ENCODE assay signal across 8 cellular contexts in the genomic region with DNA sequence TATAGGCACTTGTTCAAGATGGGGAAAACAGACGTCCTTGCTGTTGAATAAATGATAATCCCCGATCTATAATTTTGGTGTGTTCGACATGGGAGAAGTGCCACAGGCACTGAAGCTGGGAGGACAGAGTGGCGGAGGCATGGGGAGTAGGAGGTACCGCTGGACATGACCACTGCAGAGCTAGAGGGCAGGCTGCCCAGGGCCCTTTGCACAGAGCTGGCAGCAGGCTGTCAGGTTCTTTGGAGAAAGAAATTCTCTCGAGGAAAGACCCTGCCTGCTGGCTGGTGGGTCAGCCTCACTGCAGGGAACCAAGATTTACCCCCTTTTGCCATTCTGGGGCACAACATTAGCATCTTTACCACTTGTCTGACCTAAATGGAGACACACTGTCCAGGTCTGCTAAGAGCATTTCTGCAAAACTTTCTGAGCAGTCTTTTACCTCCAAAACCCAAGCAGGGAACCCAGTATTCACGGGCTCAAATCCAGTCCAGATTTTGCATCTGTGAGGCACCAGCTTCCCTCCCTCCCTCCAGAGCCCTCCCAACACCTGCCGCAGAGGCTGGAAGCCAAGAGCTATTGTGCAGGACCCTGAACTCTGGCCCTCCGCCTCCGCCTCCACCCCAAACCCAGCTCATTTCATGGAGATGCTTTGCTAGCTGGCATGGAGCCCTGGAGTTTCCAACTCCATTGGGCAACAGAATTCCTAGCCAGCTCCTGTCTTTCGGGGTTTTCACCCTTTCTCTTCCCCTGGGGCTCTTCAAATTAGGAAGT.
DNase-seq lines count a peak whose midpoint lies in the region; ATAC-seq and TF ChIP-seq lines count a peak whose summit lies in the region.
"Had no signal": no experiment of that assay in that cellular context is flagged by ENCODE, and none has a peak within 500 bp of the region (broad histone marks: within the 10 kb centered on the region; RNA-seq: fewer than 3 reads in every experiment).

No MANE protein-coding gene starts in this region.

- no peak overlapping the region for H3K4me2 ChIP-seq in SK-N-SH

- no peaks in the 10 kb centered on the region for H3K9me2 ChIP-seq in SK-N-SH

- intact Hi-C loops in right cardiac atrium (cut with DNase I), result loop anchor here in 1 of 4 donors (5.0 to 10.0 kb wide), 2 partner anchors 63 to 140 kb away; partner anchors contain the start of gene PLXNA2

- TF ChIP-seq EP300 in SK-N-SH (IDR thresholded peaks at IDR 0.05; ENCODE audit: borderline replicate concordance in 1 of 2, low read depth in 1 of 2, low read length in 1 of 2) (no peak), tibial nerve (IDR thresholded peaks at IDR 0.05) (peak in 1 of 2 donors; percentile 34)

- no peaks in the 10 kb centered on the region for H4K20me1 ChIP-seq in SK-N-SH (ENCODE audit: insufficient read depth)

- peak; percentile 53 to 61 for ATAC-seq in right cardiac atrium
- ATAC-seq in HG03442 (IDR thresholded peaks at IDR 0.05; ENCODE audit: unreplicated experiment), result no peak

- DNase-seq in NCI-H187 treated with DMSO at 0.1 percent for 48 hours (lab: John Stamatoyannopoulos, UW) (peak; percentile 42), SK-N-SH (no peak), right cardiac atrium (peak; percentile 63 to 78 (median 74)), tibial nerve (ENCODE audit: low spot score in 2 of 2) (peak; percentile 33 to 40), NK-92 (lab: John Stamatoyannopoulos, UW; ENCODE audit: unreplicated experiment) (no peak)
- DNase-seq in activated effector memory CD4-positive, alpha-beta T cell treated with anti-CD3 and anti-CD28 coated beads, Interleukin-2, amount 50 U/mL, for 16 hours, result no peak

- H3K4me1 ChIP-seq in SK-N-SH (ENCODE audit: control insufficient read depth in 1 of 2, insufficient read depth in 2 of 2, low read depth in 1 of 2, low read length in 1 of 2), result peaks cover 6 to 39% of the 10 kb centered on the region in 2 experiments
- H3K4me1 ChIP-seq in right cardiac atrium (ENCODE audit: control insufficient read depth, insufficient read depth, low read length), result peaks cover 8% of the 10 kb centered on the region
- H3K4me1 ChIP-seq in tibial nerve, result peaks cover 0 to 33% (median 5%) of the 10 kb centered on the region in 4 donors

- no peak overlapping the region for H2AFZ ChIP-seq in SK-N-SH (ENCODE audit: low read depth)

- 69% methylated on average over 11 of the region's 11 CpGs for WGBS in SK-N-SH (ENCODE audit: low lambda C conversion rate)
- WGBS in right cardiac atrium, result 56% methylated on average over 11 of the region's 11 CpGs
- 49 to 55% methylated on average over 11 of the region's 11 CpGs for WGBS in tibial nerve, 2 donors

- no peaks in the 10 kb centered on the region for H3F3A ChIP-seq in SK-N-SH (replicated peaks; ENCODE audit: insufficient read depth)

- TF ChIP-seq RAD21 in SK-N-SH (IDR thresholded peaks at IDR 0.05; ENCODE audit: low read length), result no peak

- H3K27ac ChIP-seq in SK-N-SH (ENCODE audit: low read depth in 2 of 2, low read length in 1 of 2) (peak overlapping the region in 1 of 2 experiments; percentile 65; a peak in 2 of 4 replicates), right cardiac atrium (ENCODE audit: low read length) (no peak overlapping the region), tibial nerve (no peak overlapping the region)
- H3K27ac ChIP-seq: SK-N-MC had no signal

- POLR2A ChIA-PET in SK-N-SH (lab: Yijun Ruan, JAX), result no interaction called here

- no peaks in the 10 kb centered on the region for H3K9me3 ChIP-seq in SK-N-SH
- H3K9me3 ChIP-seq in right cardiac atrium (ENCODE audit: control insufficient read depth, low read length), result no peaks in the 10 kb centered on the region
- no peaks in the 10 kb centered on the region for H3K9me3 ChIP-seq in tibial nerve

- TF ChIP-seq POLR2A in tibial nerve (IDR thresholded peaks at IDR 0.05), result no peak

- H3K36me3 ChIP-seq in SK-N-SH (replicated peaks in 1 of 2; ENCODE audit: control insufficient read depth in 1 of 2, insufficient read depth in 2 of 2, low read length in 1 of 2) (peaks cover 16% of the 10 kb centered on the region in 2 experiments), tibial nerve (no peaks in the 10 kb centered on the region)

- H3K79me2 ChIP-seq in SK-N-SH (ENCODE audit: insufficient read depth), result peaks cover 19% of the 10 kb centered on the region; the same call in 1 of the 2 replicates

- no peak overlapping the region for H3K4me3 ChIP-seq in SK-N-SH (ENCODE audit: low read depth in 2 of 2, low read length in 1 of 2)
- no peak overlapping the region for H3K4me3 ChIP-seq in right cardiac atrium (ENCODE audit: low read length)
- H3K4me3 ChIP-seq in tibial nerve, result no peak overlapping the region
- H3K4me3 ChIP-seq: SK-N-MC had no signal

- H3K9ac ChIP-seq in SK-N-SH, result no peak overlapping the region; the same call in 1 of the 2 replicates

- CTCF ChIA-PET in SK-N-SH (lab: Yijun Ruan, JAX), result interaction anchor here (1.2 to 3.6 kb wide), 8 partner anchors 9 to 143 kb away, joined by 3 to 22 read pairs (median 6); partner anchors contain the start of gene PLXNA2

- H3K27me3 ChIP-seq in SK-N-SH (ENCODE audit: insufficient read depth) (no peaks in the 10 kb centered on the region), right cardiac atrium (ENCODE audit: control insufficient read depth, insufficient read depth) (no peaks in the 10 kb centered on the region), tibial nerve (no peaks in the 10 kb centered on the region)

- TF ChIP-seq CTCF in SK-N-SH (IDR thresholded peaks at IDR 0.05) (no peak), tibial nerve (IDR thresholded peaks at IDR 0.05) (no peak)

TF ChIP-seq in SK-N-SH, 30 proteins besides CTCF, POLR2A, EP300 and RAD21:
- no peak for TF ChIP-seq GATA2 (CRISPR knock-in tag; IDR thresholded peaks at IDR 0.05)
- TF ChIP-seq TCF12 (IDR thresholded peaks at IDR 0.05), result no peak
- TF ChIP-seq RXRA (IDR thresholded peaks at IDR 0.05; ENCODE audit: borderline replicate concordance, low read depth), result no peak
- TF ChIP-seq NFIC (IDR thresholded peaks at IDR 0.05; ENCODE audit: borderline replicate concordance), result peak; percentile 17; the same call in 1 of the 2 replicates
- no peak for TF ChIP-seq GABPA (IDR thresholded peaks at IDR 0.05; ENCODE audit: low read depth)
- TF ChIP-seq FOSL2 (IDR thresholded peaks at IDR 0.05; ENCODE audit: borderline replicate concordance, low read depth), result no peak

Comparison
In these comparisons a context has a peak if more than half of its experiments do, and no peak if none do; other contexts are left out.
1. DNase-seq: peak in NCI-H187 treated with DMSO at 0.1 percent for 48 hours (single experiment), right cardiac atrium (3 of 3) and tibial nerve (2 of 2); none in SK-N-SH (single experiment), activated effector memory CD4-positive, alpha-beta T cell treated with anti-CD3 and anti-CD28 coated beads, Interleukin-2, amount 50 U/mL, for 16 hours (single experiment) and NK-92 (single experiment).